In the genomic region with DNA sequence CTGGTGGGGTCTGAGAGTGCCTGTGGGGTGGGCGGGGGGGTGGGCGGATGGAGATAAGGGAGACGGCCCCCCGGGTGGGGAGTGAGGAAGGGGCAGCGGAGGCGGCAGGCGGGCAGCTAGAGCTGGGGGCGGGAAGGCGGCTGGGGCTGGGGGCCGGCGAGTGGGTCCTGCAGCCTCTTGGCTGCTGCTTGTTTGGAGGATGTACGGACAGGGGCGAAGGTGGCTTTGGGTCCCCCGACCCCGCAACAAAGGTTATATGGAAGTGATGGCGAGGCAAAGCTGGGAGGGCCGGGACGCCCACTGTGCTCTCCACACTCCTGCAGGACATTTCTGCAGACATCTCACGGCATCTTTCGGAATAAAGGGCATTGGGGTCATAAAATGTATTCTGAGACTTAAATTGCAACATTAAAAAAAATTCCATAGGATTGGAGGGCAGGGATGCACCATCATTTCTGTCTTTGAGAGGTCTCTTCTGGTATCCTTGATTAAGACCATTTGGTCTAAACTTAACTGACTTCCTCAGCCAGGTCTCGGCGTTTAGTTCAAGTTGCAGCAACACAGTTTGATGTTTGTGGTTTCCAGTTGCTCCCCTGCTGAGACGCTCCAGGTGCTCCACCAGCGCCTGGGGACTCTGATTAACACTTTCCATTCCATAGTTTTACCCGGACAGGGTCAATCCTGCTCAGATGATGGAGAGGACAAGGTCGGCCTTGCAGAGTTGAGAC, we compare ENCODE assay signal across 1 cellular context.
TF ChIP-seq lines count a peak whose summit lies in the region.

No MANE protein-coding gene starts in this region.

TF ChIP-seq in HEK293, 187 proteins besides CTCF, POLR2A, EP300 and RAD21 (continued from another document and continues in another):
- TF ChIP-seq, protein P1, sequence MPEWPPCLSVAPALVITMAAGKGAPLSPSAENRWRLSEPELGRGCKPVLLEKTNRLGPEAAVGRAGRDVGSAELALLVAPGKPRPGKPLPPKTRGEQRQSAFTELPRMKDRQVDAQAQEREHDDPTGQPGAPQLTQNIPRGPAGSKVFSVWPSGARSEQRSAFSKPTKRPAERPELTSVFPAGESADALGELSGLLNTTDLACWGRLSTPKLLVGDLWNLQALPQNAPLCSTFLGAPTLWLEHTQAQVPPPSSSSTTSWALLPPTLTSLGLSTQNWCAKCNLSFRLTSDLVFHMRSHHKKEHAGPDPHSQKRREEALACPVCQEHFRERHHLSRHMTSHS (tag by site-specific recombination; IDR thresholded peaks at IDR 0.05) = no peak
- 0 out of 2 replicates have a peak, but pooled peaks have one; percentile 11 for TF ChIP-seq ZNF366 (tag by site-specific recombination; conservative IDR thresholded peaks at IDR 0.05)
- no peak for TF ChIP-seq ZBTB48 (tag by site-specific recombination; IDR thresholded peaks at IDR 0.05)
- 0 out of 2 replicates have a peak, but pooled peaks have one; percentile 41 for TF ChIP-seq GLIS2 (tag by site-specific recombination; IDR thresholded peaks at IDR 0.05)
- TF ChIP-seq, protein P2, sequence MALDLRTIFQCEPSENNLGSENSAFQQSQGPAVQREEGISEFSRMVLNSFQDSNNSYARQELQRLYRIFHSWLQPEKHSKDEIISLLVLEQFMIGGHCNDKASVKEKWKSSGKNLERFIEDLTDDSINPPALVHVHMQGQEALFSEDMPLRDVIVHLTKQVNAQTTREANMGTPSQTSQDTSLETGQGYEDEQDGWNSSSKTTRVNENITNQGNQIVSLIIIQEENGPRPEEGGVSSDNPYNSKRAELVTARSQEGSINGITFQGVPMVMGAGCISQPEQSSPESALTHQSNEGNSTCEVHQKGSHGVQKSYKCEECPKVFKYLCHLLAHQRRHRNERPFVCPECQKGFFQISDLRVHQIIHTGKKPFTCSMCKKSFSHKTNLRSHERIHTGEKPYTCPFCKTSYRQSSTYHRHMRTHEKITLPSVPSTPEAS (tag by site-specific recombination; IDR thresholded peaks at IDR 0.05) = no peak
- no peak for TF ChIP-seq ZNF585B (tag by site-specific recombination; IDR thresholded peaks at IDR 0.05)
- no peak for TF ChIP-seq YY2 (tag by site-specific recombination; IDR thresholded peaks at IDR 0.05)
- no peak for TF ChIP-seq ZNF76 (tag by site-specific recombination; IDR thresholded peaks at IDR 0.05; ENCODE audit: borderline replicate concordance, low read depth)
- TF ChIP-seq, protein P3, sequence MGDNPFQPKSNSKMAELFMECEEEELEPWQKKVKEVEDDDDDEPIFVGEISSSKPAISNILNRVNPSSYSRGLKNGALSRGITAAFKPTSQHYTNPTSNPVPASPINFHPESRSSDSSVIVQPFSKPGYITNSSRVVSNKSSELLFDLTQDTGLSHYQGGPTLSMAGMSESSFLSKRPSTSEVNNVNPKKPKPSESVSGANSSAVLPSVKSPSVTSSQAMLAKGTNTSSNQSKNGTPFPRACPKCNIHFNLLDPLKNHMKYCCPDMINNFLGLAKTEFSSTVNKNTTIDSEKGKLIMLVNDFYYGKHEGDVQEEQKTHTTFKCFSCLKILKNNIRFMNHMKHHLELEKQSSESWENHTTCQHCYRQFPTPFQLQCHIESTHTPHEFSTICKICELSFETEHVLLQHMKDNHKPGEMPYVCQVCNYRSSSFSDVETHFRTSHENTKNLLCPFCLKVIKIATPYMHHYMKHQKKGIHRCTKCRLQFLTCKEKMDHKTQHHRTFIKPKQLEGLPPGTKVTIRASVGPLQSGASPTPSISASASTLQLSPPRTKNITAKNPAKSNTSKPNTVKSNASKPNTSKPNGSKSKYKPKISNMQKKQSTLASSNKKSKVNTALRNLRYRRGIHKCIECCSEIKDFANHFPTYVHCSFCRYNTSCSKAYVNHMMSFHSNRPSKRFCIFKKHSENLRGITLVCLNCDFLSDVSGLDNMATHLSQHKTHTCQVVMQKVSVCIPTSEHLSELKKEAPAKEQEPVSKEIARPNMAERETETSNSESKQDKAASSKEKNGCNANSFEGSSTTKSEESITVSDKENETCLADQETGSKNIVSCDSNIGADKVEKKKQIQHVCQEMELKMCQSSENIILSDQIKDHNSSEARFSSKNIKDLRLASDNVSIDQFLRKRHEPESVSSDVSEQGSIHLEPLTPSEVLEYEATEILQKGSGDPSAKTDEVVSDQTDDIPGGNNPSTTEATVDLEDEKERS (tag by site-specific recombination; IDR thresholded peaks at IDR 0.05) = no peak
- TF ChIP-seq ZNF510 (tag by site-specific recombination; IDR thresholded peaks at IDR 0.05; ENCODE audit: insufficient replicate concordance) = no peak
- TF ChIP-seq ZNF596 (tag by site-specific recombination; IDR thresholded peaks at IDR 0.05) = no peak
- TF ChIP-seq EGR2 (tag by site-specific recombination; IDR thresholded peaks at IDR 0.05; ENCODE audit: low read depth) = 0 out of 2 replicates have a peak, but pooled peaks have one; percentile 50
- TF ChIP-seq HOXA7 (CRISPR knock-in tag; IDR thresholded peaks at IDR 0.05; ENCODE audit: borderline replicate concordance) = no peak
- no peak for TF ChIP-seq ZNF37A (tag by site-specific recombination; IDR thresholded peaks at IDR 0.05)
- TF ChIP-seq ZNF626 (tag by site-specific recombination; IDR thresholded peaks at IDR 0.05) = no peak
- TF ChIP-seq, protein P4, sequence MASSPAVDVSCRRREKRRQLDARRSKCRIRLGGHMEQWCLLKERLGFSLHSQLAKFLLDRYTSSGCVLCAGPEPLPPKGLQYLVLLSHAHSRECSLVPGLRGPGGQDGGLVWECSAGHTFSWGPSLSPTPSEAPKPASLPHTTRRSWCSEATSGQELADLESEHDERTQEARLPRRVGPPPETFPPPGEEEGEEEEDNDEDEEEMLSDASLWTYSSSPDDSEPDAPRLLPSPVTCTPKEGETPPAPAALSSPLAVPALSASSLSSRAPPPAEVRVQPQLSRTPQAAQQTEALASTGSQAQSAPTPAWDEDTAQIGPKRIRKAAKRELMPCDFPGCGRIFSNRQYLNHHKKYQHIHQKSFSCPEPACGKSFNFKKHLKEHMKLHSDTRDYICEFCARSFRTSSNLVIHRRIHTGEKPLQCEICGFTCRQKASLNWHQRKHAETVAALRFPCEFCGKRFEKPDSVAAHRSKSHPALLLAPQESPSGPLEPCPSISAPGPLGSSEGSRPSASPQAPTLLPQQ (tag by site-specific recombination; IDR thresholded peaks at IDR 0.05) = no peak
- TF ChIP-seq ZNF394 (tag by site-specific recombination; IDR thresholded peaks at IDR 0.05; ENCODE audit: borderline replicate concordance) = peak; percentile 100
- TF ChIP-seq MZF1 (tag by site-specific recombination; IDR thresholded peaks at IDR 0.05; ENCODE audit: borderline replicate concordance) = no peak
- no peak for TF ChIP-seq ZNF391 (tag by site-specific recombination; IDR thresholded peaks at IDR 0.05; ENCODE audit: borderline replicate concordance, low read depth)
- TF ChIP-seq BCL11A (tag by site-specific recombination; IDR thresholded peaks at IDR 0.05; ENCODE audit: low read depth) = no peak
- no peak for TF ChIP-seq ZXDB (tag by site-specific recombination; IDR thresholded peaks at IDR 0.05)
- no peak for TF ChIP-seq ZNF157 (tag by site-specific recombination; IDR thresholded peaks at IDR 0.05)
- no peak for TF ChIP-seq ZEB2 (tag by site-specific recombination; IDR thresholded peaks at IDR 0.05)
- TF ChIP-seq ZFP3 (tag by site-specific recombination; IDR thresholded peaks at IDR 0.05; ENCODE audit: low read depth) = no peak
- TF ChIP-seq ZNF830 (tag by site-specific recombination; IDR thresholded peaks at IDR 0.05; ENCODE audit: low read depth) = no peak
- TF ChIP-seq, protein P5, sequence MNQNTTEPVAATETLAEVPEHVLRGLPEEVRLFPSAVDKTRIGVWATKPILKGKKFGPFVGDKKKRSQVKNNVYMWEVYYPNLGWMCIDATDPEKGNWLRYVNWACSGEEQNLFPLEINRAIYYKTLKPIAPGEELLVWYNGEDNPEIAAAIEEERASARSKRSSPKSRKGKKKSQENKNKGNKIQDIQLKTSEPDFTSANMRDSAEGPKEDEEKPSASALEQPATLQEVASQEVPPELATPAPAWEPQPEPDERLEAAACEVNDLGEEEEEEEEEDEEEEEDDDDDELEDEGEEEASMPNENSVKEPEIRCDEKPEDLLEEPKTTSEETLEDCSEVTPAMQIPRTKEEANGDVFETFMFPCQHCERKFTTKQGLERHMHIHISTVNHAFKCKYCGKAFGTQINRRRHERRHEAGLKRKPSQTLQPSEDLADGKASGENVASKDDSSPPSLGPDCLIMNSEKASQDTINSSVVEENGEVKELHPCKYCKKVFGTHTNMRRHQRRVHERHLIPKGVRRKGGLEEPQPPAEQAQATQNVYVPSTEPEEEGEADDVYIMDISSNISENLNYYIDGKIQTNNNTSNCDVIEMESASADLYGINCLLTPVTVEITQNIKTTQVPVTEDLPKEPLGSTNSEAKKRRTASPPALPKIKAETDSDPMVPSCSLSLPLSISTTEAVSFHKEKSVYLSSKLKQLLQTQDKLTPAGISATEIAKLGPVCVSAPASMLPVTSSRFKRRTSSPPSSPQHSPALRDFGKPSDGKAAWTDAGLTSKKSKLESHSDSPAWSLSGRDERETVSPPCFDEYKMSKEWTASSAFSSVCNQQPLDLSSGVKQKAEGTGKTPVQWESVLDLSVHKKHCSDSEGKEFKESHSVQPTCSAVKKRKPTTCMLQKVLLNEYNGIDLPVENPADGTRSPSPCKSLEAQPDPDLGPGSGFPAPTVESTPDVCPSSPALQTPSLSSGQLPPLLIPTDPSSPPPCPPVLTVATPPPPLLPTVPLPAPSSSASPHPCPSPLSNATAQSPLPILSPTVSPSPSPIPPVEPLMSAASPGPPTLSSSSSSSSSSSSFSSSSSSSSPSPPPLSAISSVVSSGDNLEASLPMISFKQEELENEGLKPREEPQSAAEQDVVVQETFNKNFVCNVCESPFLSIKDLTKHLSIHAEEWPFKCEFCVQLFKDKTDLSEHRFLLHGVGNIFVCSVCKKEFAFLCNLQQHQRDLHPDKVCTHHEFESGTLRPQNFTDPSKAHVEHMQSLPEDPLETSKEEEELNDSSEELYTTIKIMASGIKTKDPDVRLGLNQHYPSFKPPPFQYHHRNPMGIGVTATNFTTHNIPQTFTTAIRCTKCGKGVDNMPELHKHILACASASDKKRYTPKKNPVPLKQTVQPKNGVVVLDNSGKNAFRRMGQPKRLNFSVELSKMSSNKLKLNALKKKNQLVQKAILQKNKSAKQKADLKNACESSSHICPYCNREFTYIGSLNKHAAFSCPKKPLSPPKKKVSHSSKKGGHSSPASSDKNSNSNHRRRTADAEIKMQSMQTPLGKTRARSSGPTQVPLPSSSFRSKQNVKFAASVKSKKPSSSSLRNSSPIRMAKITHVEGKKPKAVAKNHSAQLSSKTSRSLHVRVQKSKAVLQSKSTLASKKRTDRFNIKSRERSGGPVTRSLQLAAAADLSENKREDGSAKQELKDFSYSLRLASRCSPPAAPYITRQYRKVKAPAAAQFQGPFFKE (tag by site-specific recombination; IDR thresholded peaks at IDR 0.05; ENCODE audit: borderline replicate concordance) = no peak
- no peak for TF ChIP-seq ZNF138 (tag by site-specific recombination; IDR thresholded peaks at IDR 0.05; ENCODE audit: borderline replicate concordance)
- no peak for TF ChIP-seq ZNF48 (tag by site-specific recombination; IDR thresholded peaks at IDR 0.05)
- TF ChIP-seq ZNF23 (tag by site-specific recombination; IDR thresholded peaks at IDR 0.05; ENCODE audit: borderline replicate concordance) = no peak
- no peak for TF ChIP-seq ZNF239 (tag by site-specific recombination; IDR thresholded peaks at IDR 0.05)
- no peak for TF ChIP-seq ZFP41 (tag by site-specific recombination; IDR thresholded peaks at IDR 0.05; ENCODE audit: borderline replicate concordance)
- TF ChIP-seq ZNF544 (tag by site-specific recombination; IDR thresholded peaks at IDR 0.05) = no peak
- TF ChIP-seq ZNF501 (tag by site-specific recombination; IDR thresholded peaks at IDR 0.05) = no peak; the same call in 1 of the 2 replicates
- TF ChIP-seq GLIS1 (tag by site-specific recombination; IDR thresholded peaks at IDR 0.05) = peak; percentile 94
- TF ChIP-seq ZFP37 (tag by site-specific recombination; IDR thresholded peaks at IDR 0.05) = no peak
- no peak for TF ChIP-seq ZNF433 (tag by site-specific recombination; IDR thresholded peaks at IDR 0.05; ENCODE audit: low read depth)
- no peak for TF ChIP-seq ZNF837 (tag by site-specific recombination; IDR thresholded peaks at IDR 0.05)
- TF ChIP-seq, protein P6, sequence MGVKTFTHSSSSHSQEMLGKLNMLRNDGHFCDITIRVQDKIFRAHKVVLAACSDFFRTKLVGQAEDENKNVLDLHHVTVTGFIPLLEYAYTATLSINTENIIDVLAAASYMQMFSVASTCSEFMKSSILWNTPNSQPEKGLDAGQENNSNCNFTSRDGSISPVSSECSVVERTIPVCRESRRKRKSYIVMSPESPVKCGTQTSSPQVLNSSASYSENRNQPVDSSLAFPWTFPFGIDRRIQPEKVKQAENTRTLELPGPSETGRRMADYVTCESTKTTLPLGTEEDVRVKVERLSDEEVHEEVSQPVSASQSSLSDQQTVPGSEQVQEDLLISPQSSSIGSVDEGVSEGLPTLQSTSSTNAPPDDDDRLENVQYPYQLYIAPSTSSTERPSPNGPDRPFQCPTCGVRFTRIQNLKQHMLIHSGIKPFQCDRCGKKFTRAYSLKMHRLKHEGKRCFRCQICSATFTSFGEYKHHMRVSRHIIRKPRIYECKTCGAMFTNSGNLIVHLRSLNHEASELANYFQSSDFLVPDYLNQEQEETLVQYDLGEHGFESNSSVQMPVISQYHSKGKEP (tag by site-specific recombination; IDR thresholded peaks at IDR 0.05) = peak; percentile 56; the same call in 1 of the 2 replicates
- no peak for TF ChIP-seq TCF7L2 (IDR thresholded peaks at IDR 0.05; ENCODE audit: borderline replicate concordance, low read depth, low read length)
- TF ChIP-seq ZNF600 (tag by site-specific recombination; IDR thresholded peaks at IDR 0.05) = no peak
- TF ChIP-seq ZNF133 (tag by site-specific recombination; IDR thresholded peaks at IDR 0.05) = no peak
- TF ChIP-seq, protein P7, sequence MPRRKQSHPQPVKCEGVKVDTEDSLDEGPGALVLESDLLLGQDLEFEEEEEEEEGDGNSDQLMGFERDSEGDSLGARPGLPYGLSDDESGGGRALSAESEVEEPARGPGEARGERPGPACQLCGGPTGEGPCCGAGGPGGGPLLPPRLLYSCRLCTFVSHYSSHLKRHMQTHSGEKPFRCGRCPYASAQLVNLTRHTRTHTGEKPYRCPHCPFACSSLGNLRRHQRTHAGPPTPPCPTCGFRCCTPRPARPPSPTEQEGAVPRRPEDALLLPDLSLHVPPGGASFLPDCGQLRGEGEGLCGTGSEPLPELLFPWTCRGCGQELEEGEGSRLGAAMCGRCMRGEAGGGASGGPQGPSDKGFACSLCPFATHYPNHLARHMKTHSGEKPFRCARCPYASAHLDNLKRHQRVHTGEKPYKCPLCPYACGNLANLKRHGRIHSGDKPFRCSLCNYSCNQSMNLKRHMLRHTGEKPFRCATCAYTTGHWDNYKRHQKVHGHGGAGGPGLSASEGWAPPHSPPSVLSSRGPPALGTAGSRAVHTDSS (tag by site-specific recombination; IDR thresholded peaks at IDR 0.05) = no peak
- TF ChIP-seq, protein P8, sequence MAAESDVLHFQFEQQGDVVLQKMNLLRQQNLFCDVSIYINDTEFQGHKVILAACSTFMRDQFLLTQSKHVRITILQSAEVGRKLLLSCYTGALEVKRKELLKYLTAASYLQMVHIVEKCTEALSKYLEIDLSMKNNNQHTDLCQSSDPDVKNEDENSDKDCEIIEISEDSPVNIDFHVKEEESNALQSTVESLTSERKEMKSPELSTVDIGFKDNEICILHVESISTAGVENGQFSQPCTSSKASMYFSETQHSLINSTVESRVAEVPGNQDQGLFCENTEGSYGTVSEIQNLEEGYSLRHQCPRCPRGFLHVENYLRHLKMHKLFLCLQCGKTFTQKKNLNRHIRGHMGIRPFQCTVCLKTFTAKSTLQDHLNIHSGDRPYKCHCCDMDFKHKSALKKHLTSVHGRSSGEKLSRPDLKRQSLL (tag by site-specific recombination; IDR thresholded peaks at IDR 0.05) = peak; percentile 37; the same call in 1 of the 2 replicates
- TF ChIP-seq ZNF19 (tag by site-specific recombination; IDR thresholded peaks at IDR 0.05; ENCODE audit: low read depth) = no peak
- TF ChIP-seq KLF10 (tag by site-specific recombination; IDR thresholded peaks at IDR 0.05) = no peak
- TF ChIP-seq ZNF112 (tag by site-specific recombination; IDR thresholded peaks at IDR 0.05) = no peak
